13 cellular contexts compared by ENCODE assay signal in genomic region chr22:42626431-42626830, GRCh38. TPM values are rescaled to one million over a fixed set of nuclear protein-coding genes. Genes with fewer than 3 reads are reported as not detected.
DNase-seq lines count a peak whose midpoint lies in the region; ATAC-seq and TF ChIP-seq lines count a peak whose summit lies in the region.
"Had no signal": no experiment of that assay in that cellular context is flagged by ENCODE, and none has a peak within 500 bp of the region (broad histone marks: within the 10 kb centered on the region; RNA-seq: fewer than 3 reads in every experiment).

No MANE protein-coding gene starts in this region.

- no peaks in the 10 kb centered on the region for H3K79me2 ChIP-seq in neural progenitor cell (ENCODE audit: low read depth)

- no peak overlapping the region for H3K4me2 ChIP-seq in neural progenitor cell

- H3K27me3 ChIP-seq in neural progenitor cell: no peaks in the 10 kb centered on the region

- H3K9me3 Mint-ChIP-seq in activated naive CD4-positive, alpha-beta T cell treated with anti-CD3 and anti-CD28 coated beads, Interleukin-2, amount 50 U/mL, for 24 hours: no peaks in the 10 kb centered on the region
- H3K9me3 Mint-ChIP-seq in neural progenitor cell: no peaks in the 10 kb centered on the region
- H3K9me3 Mint-ChIP-seq: CD8-positive, alpha-beta T cell had no signal

- H3K4me1 Mint-ChIP-seq in activated naive CD4-positive, alpha-beta T cell treated with anti-CD3 and anti-CD28 coated beads, Interleukin-2, amount 50 U/mL, for 24 hours: peaks cover 3% of the 10 kb centered on the region
- H3K4me1 Mint-ChIP-seq in neural progenitor cell: peaks cover 7% of the 10 kb centered on the region

- H3K36me3 ChIP-seq in neural progenitor cell: no peaks in the 10 kb centered on the region

- H3K9ac ChIP-seq in neural progenitor cell: no peak overlapping the region

- peak overlapping the region; percentile 100 for H3K27ac ChIP-seq in RWPE1
- no peak overlapping the region for H3K27ac ChIP-seq in neural progenitor cell
- H3K27ac ChIP-seq: 22Rv1 had no signal

- POLR2A ChIA-PET in RWPE1 (lab: Yijun Ruan, JAX; ENCODE audit: low non-redundant PET): no interaction called here

- TF ChIP-seq CTCF in RWPE1 (conservative IDR thresholded peaks at IDR 0.05; ENCODE audit: low read depth) (no peak), neural progenitor cell (IDR thresholded peaks at IDR 0.05) (no peak)

- CTCF ChIA-PET in RWPE1 (lab: Yijun Ruan, JAX): no interaction called here

- H3K4me3 Mint-ChIP-seq in activated naive CD4-positive, alpha-beta T cell treated with anti-CD3 and anti-CD28 coated beads, Interleukin-2, amount 50 U/mL, for 24 hours: no peak overlapping the region
- H3K4me3 Mint-ChIP-seq in neural progenitor cell: no peak overlapping the region
- H3K4me3 Mint-ChIP-seq: CD14-positive monocyte; CD8-positive, alpha-beta T cell had no signal

- no peak for ATAC-seq in Right ventricle myocardium superior (ENCODE audit: poor library complexity)
- ATAC-seq: CD8-positive, alpha-beta T cell had no signal

- intact Hi-C loops in Right ventricle myocardium superior (cut with DNase I): no loop called here

- DNase-seq in activated naive CD4-positive, alpha-beta T cell treated with Interleukin-2 at 50 U/mL for 16 hours: no peak
- DNase-seq in RWPE1 (ENCODE audit: low spot score) (no peak), neural progenitor cell (ENCODE audit: low spot score) (no peak), cerebellum (ENCODE audit: low spot score) (no peak), Right ventricle myocardium superior (no peak)
- no peak for DNase-seq in activated CD8-positive, alpha-beta memory T cell treated with anti-CD3 and anti-CD28 coated beads, Interleukin-2, amount 50 U/mL, for 4 hours
- DNase-seq: Caco-2; CD8-positive, alpha-beta T cell; GF-D8 had no signal

- peaks cover 2% of the 10 kb centered on the region for H3K36me3 Mint-ChIP-seq in activated naive CD4-positive, alpha-beta T cell treated with anti-CD3 and anti-CD28 coated beads, Interleukin-2, amount 50 U/mL, for 24 hours
- H3K36me3 Mint-ChIP-seq in neural progenitor cell: peaks cover 15% of the 10 kb centered on the region

- H3K4me3 ChIP-seq in neural progenitor cell: no peak overlapping the region

- no peaks in the 10 kb centered on the region for H3K27me3 Mint-ChIP-seq in activated naive CD4-positive, alpha-beta T cell treated with anti-CD3 and anti-CD28 coated beads, Interleukin-2, amount 50 U/mL, for 24 hours
- H3K27me3 Mint-ChIP-seq in neural progenitor cell (ENCODE audit: insufficient read depth, low read depth): peaks cover 6% of the 10 kb centered on the region

- no peaks in the 10 kb centered on the region for H3K4me1 ChIP-seq in neural progenitor cell
- H3K4me1 ChIP-seq: Caco-2 had no signal

- H3K9me3 ChIP-seq in neural progenitor cell (ENCODE audit: low read depth): no peaks in the 10 kb centered on the region
- H3K9me3 ChIP-seq: Caco-2 had no signal

- H4K20me1 ChIP-seq in neural progenitor cell (ENCODE audit: low read depth): no peaks in the 10 kb centered on the region

- H3K27ac Mint-ChIP-seq in activated naive CD4-positive, alpha-beta T cell treated with anti-CD3 and anti-CD28 coated beads, Interleukin-2, amount 50 U/mL, for 24 hours: peak overlapping the region; percentile 4
- H3K27ac Mint-ChIP-seq in neural progenitor cell: peak overlapping the region; percentile 18
- H3K27ac Mint-ChIP-seq: CD14-positive monocyte; CD8-positive, alpha-beta T cell had no signal

- H2AFZ ChIP-seq in neural progenitor cell (replicated peaks): no peak overlapping the region

- H3F3A ChIP-seq in neural progenitor cell (ENCODE audit: low read depth): peaks cover 8% of the 10 kb centered on the region

RNA-seq across cellular contexts. Expression of gene POLDIP3, which starts 11.7 kb away (rescaled TPM):
- total RNA-seq in neural progenitor cell (ENCODE audit: low replicate concordance): 37.8 and 67.2 TPM in 2 replicates
- total RNA-seq in cerebellum: 27.2 TPM
- total RNA-seq in Right ventricle myocardium superior: 32.1 TPM

RNA-seq across cellular contexts. Expression of gene ATP5MGL, which starts 14.0 kb away (rescaled TPM):
- total RNA-seq in neural progenitor cell (ENCODE audit: low replicate concordance): 0.34 TPM in 1 of 2 replicates, not detected in the other
- 1.7 TPM for total RNA-seq in cerebellum
- 0.38 TPM for total RNA-seq in Right ventricle myocardium superior
- total RNA-seq: HT-29 had no signal

RNA-seq across cellular contexts. Expression of gene CYB5R3, which starts 22.8 kb away (rescaled TPM):
- total RNA-seq in neural progenitor cell (ENCODE audit: low replicate concordance) (21.6 and 61.5 TPM in 2 replicates), cerebellum (17.0 TPM), Right ventricle myocardium superior (216 TPM)
